ENCODE assay signal across 8 cellular contexts in the genomic region with DNA sequence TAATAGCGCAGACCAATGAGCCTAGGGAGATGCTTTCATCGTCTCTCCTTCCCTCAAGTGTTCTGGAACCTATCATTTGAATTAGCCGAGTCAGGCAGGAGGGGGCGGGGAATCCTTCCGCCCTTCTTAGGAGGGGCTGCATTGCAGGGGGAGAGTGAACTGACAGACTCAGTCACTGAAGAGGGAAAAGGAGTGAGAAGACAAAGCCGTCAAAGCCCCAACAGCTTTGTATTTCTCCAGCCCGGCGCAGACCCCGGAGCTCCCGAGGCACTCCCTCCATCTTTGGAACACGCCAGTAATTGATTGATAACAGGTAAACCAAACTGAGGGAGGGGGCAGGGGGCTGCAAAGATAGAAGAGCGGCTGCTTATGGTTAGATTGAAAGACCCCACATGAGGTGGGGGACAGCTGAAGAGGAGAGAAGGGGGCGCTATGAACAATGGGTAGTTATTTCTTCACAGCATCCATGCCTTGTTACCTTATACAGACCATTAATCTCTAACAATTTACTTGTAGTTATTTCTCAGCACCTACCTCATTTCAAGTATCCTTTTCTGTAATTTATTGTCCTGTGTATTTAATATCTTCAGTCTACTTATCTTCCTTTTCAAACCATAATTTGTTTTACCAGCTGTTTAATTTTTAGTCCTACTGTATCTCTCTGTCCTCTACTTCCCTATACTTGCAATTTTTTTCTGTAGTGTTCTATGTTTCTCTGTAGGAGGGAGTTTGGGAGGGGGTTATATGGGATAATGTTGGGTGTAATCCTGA. TPM values are rescaled to one million over a fixed set of nuclear protein-coding genes. Genes with fewer than 3 reads are reported as not detected.
DNase-seq lines count a peak whose midpoint lies in the region; ATAC-seq and TF ChIP-seq lines count a peak whose summit lies in the region.

A gene with protein sequence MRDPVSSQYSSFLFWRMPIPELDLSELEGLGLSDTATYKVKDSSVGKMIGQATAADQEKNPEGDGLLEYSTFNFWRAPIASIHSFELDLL (plus strand): TSS at position 157 of the 771 bp plus-strand sequence. CDS start 6,828 bp downstream, outside the sequence.

- H3K27me3 ChIP-seq in iPS-18a (ENCODE audit: control insufficient read depth, insufficient read depth, low read length) (no peaks in the 10 kb centered on the region), sigmoid colon (no peaks in the 10 kb centered on the region)

- intact Hi-C loops in sigmoid colon (cut with DNase I), result no loop called here

- POLR2A ChIA-PET in RWPE1 (lab: Yijun Ruan, JAX; ENCODE audit: low non-redundant PET), result no interaction called here

- peak within 1 kb of the TSS; percentile 88 for H3K9ac ChIP-seq in iPS-18a (ENCODE audit: low read length)

- DNase-seq in COLO668 (lab: John Stamatoyannopoulos, UW; ENCODE audit: unreplicated experiment) (peak; percentile 50), HuH-7.5 (ENCODE audit: low spot score) (peak; percentile 43), RWPE1 (ENCODE audit: low spot score) (peak; percentile 62), cardiac fibroblast (ENCODE audit: low read depth in 2 of 2) (peak; percentile 63 to 66), sigmoid colon (peak; percentile 84)

- peaks cover 11% of the 10 kb centered on the region for H3K36me3 ChIP-seq in iPS-18a (ENCODE audit: control insufficient read depth, low read depth, low read length)
- peaks cover 3 to 8% (median 4%) of the 10 kb centered on the region in 4 donors for H3K36me3 ChIP-seq in sigmoid colon

- H3K9me3 ChIP-seq in iPS-18a (ENCODE audit: control insufficient read depth, low read depth, low read length) (no peaks in the 10 kb centered on the region), sigmoid colon (no peaks in the 10 kb centered on the region)

- peak in 1 of 2 donors; percentile 19 for TF ChIP-seq POLR2A in sigmoid colon (IDR thresholded peaks at IDR 0.05)

- peak in 1 of 4 donors; percentile 5 for TF ChIP-seq EP300 in sigmoid colon (IDR thresholded peaks at IDR 0.05)

- WGBS in sigmoid colon, 2 donors, result 3 to 8% methylated on average over 13 of the region's 13 CpGs

- H3K4me1 ChIP-seq in iPS-18a (ENCODE audit: control insufficient read depth, low read depth, low read length) (peaks cover 24% of the 10 kb centered on the region), sigmoid colon (peaks cover 0 to 50% (median 37%) of the 10 kb centered on the region in 4 donors)

- H3K27ac ChIP-seq in RWPE1 (peak within 1 kb of the TSS; percentile 88), iPS-18a (ENCODE audit: low read length) (peak within 1 kb of the TSS; percentile 81), sigmoid colon (peak within 1 kb of the TSS; percentile 90 to 97 (median 92))

- H3K4me3 ChIP-seq in cardiac fibroblast (replicated peaks in 1 of 2; ENCODE audit: low read depth in 2 of 2, low read length in 2 of 2) (peak within 1 kb of the TSS; percentile 83 to 94), iPS-18a (ENCODE audit: low read length) (peak within 1 kb of the TSS; percentile 83), sigmoid colon (peak within 1 kb of the TSS; percentile 75 to 98 (median 84))

- CTCF ChIA-PET in RWPE1 (lab: Yijun Ruan, JAX), result interaction anchor here (0.6 to 1.9 kb wide), 5 partner anchors 11 to 324 kb away, joined by 4 to 8 read pairs (median 5); a partner anchor contains a TSS

- ATAC-seq in GM18909 (IDR thresholded peaks at IDR 0.05; ENCODE audit: poor library complexity, unreplicated experiment), result no peak
- ATAC-seq in HG03457 (IDR thresholded peaks at IDR 0.05; ENCODE audit: unreplicated experiment), result no peak

- TF ChIP-seq CTCF in RWPE1 (conservative IDR thresholded peaks at IDR 0.05; ENCODE audit: low read depth) (no peak), cardiac fibroblast (IDR thresholded peaks at IDR 0.05; ENCODE audit: low read depth, low read length) (no peak), sigmoid colon (IDR thresholded peaks at IDR 0.05) (no peak)

RNA-seq across cellular contexts. Expression of the gene that starts here (rescaled TPM):
- total RNA-seq in sigmoid colon, result 1 to 10 TPM; 2.1 to 5.0 (median 4.1) TPM
- polyA plus RNA-seq in sigmoid colon, result 1 to 10 TPM in 1 of 3 donors, under 1 TPM in 2; 0.60 to 2.9 (median 0.69) TPM
